Comparison of ENCODE assay signal across 1 cellular context in the genomic region with DNA sequence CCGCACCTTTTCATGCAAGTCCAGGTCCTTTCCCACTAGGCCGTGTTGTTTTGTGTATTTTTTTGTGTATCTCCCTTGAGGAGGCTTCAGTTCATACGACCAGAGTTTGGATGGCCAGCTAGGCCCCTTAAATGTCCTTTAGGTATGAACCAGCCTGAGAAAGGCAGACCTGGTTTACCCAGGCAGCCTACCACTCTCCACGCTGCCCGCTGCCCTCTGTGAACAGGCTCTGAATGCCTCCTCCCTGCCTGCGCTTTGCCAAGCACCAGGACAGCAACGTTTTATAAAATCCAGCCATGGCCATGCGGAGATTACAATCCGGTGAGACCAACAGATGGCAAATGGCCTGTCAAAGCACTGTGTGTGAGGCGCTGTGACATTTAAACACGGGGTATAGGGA.
TF ChIP-seq lines count a peak whose summit lies in the region.

No MANE protein-coding gene starts in this region.

TF ChIP-seq in H1, 55 proteins besides CTCF, POLR2A, EP300 and RAD21:
- no peak for TF ChIP-seq BRCA1 (IDR thresholded peaks at IDR 0.05; ENCODE audit: low read depth, low read length)
- TF ChIP-seq SUZ12 (IDR thresholded peaks at IDR 0.05; ENCODE audit: low read length): no peak
- TF ChIP-seq PHF8 (conservative IDR thresholded peaks at IDR 0.05; ENCODE audit: low read depth, low read length): no peak
- TF ChIP-seq HDAC6 (IDR thresholded peaks at IDR 0.05; ENCODE audit: low read depth, low read length): no peak
- TF ChIP-seq RXRA (IDR thresholded peaks at IDR 0.05; ENCODE audit: insufficient read depth, low read depth, low read length): no peak
- no peak for TF ChIP-seq KDM4A (IDR thresholded peaks at IDR 0.05; ENCODE audit: low read depth, low read length, severe bottlenecking)
- TF ChIP-seq POLR2AphosphoS5 (IDR thresholded peaks at IDR 0.05; ENCODE audit: low read depth, low read length): no peak
- no peak for TF ChIP-seq SIX5 (IDR thresholded peaks at IDR 0.05; ENCODE audit: low read depth, low read length)
- no peak for TF ChIP-seq CHD7 (IDR thresholded peaks at IDR 0.05; ENCODE audit: insufficient replicate concordance, low read length)
- TF ChIP-seq, protein P1, sequence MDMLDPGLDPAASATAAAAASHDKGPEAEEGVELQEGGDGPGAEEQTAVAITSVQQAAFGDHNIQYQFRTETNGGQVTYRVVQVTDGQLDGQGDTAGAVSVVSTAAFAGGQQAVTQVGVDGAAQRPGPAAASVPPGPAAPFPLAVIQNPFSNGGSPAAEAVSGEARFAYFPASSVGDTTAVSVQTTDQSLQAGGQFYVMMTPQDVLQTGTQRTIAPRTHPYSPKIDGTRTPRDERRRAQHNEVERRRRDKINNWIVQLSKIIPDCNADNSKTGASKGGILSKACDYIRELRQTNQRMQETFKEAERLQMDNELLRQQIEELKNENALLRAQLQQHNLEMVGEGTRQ (IDR thresholded peaks at IDR 0.05; ENCODE audit: low read length): no peak
- TF ChIP-seq CREB1 (IDR thresholded peaks at IDR 0.05): no peak
- no peak for TF ChIP-seq SRF (IDR thresholded peaks at IDR 0.05; ENCODE audit: low read depth, low read length)
- TF ChIP-seq TEAD4 (IDR thresholded peaks at IDR 0.05; ENCODE audit: low read depth, low read length): no peak
